Comparison of ENCODE assay signal across 13 cellular contexts in the genomic region with DNA sequence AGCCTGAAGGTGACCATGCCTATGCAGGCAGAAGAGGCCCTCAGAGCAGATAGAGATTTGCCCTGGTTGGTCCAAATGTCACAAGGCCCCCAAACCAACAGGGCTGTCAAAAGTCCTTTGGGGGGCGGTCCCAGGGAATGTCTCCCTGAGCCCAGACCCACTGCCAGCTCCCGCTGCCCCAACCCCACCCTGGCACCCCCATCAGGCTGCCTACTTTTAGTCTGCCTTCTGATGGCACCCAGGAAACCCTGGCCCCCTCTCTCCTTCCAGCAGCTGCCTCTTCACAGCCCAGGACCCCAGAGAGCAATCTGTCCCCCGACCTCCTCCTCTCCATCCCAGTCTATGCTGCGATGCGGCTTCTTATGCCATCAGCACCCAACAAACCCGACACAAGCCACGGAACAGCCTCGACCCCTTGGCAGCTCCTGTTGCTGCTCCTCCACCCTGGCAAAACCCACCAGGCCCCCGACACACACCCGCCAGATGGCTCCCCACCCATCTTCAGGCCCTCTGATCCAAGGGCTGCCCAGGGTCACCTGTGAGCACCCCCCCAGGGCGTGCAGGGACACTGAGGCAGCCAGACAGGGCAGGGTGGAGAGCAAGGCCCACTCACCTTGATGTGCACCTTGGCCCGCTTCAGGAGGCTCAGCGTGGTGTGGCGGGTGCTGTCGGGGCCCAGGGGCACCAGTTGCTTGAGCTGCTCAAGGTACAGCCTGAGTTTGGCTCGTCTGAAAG. TPM values are rescaled to one million over a fixed set of nuclear protein-coding genes. Genes with fewer than 3 reads are reported as not detected.
DNase-seq lines count a peak whose midpoint lies in the region; TF ChIP-seq lines count a peak whose summit lies in the region.
"Had no signal": no experiment of that assay in that cellular context is flagged by ENCODE, and none has a peak within 500 bp of the region (broad histone marks: within the 10 kb centered on the region; RNA-seq: fewer than 3 reads in every experiment).

No MANE protein-coding gene starts in this region.

- no peak for TF ChIP-seq POLR2A in stomach (IDR thresholded peaks at IDR 0.05)

- H3K79me2 ChIP-seq in MM.1S (ENCODE audit: low read length), result no peaks in the 10 kb centered on the region

- H2AFZ ChIP-seq in MM.1S (ENCODE audit: low read length), result no peak overlapping the region

- no peak for TF ChIP-seq CTCF in stomach (IDR thresholded peaks at IDR 0.05)
- TF ChIP-seq CTCF in MM.1S (IDR thresholded peaks at IDR 0.05; ENCODE audit: low read length), result no peak

- no peaks in the 10 kb centered on the region for H3K27me3 Mint-ChIP-seq in activated naive CD4-positive, alpha-beta T cell treated with anti-CD3 and anti-CD28 coated beads, Interleukin-2, amount 50 U/mL, for 24 hours

- no peaks in the 10 kb centered on the region for H3F3A ChIP-seq in MM.1S (ENCODE audit: insufficient read depth, low read length)

- H4K20me1 ChIP-seq in MM.1S (ENCODE audit: insufficient read depth, low read length), result no peaks in the 10 kb centered on the region

- H3K4me1 Mint-ChIP-seq in activated naive CD4-positive, alpha-beta T cell treated with anti-CD3 and anti-CD28 coated beads, Interleukin-2, amount 50 U/mL, for 24 hours, result peaks cover 6% of the 10 kb centered on the region

- no peak overlapping the region for H3K9ac ChIP-seq in MM.1S (ENCODE audit: low read length)

- intact Hi-C loops in stomach (cut with DNase I; ENCODE audit: low total_unique reads), result no loop called here

- no peaks in the 10 kb centered on the region for H3K9me3 Mint-ChIP-seq in activated naive CD4-positive, alpha-beta T cell treated with anti-CD3 and anti-CD28 coated beads, Interleukin-2, amount 50 U/mL, for 24 hours
- H3K9me3 Mint-ChIP-seq: mesothelial cell of epicardium had no signal

- H3K27ac Mint-ChIP-seq in activated naive CD4-positive, alpha-beta T cell treated with anti-CD3 and anti-CD28 coated beads, Interleukin-2, amount 50 U/mL, for 24 hours, result peak overlapping the region; percentile 12
- H3K27ac Mint-ChIP-seq: mesothelial cell of epicardium had no signal

- no peak for TF ChIP-seq EP300 in stomach (IDR thresholded peaks at IDR 0.05)

- H3K4me1 ChIP-seq in stomach (peaks cover 17 to 37% (median 21%) of the 10 kb centered on the region in 4 donors), MM.1S (ENCODE audit: low read length) (no peaks in the 10 kb centered on the region)
- H3K4me1 ChIP-seq: SJSA1 had no signal

- H3K36me3 Mint-ChIP-seq in activated naive CD4-positive, alpha-beta T cell treated with anti-CD3 and anti-CD28 coated beads, Interleukin-2, amount 50 U/mL, for 24 hours, result no peaks in the 10 kb centered on the region

- no peak overlapping the region for H3K4me2 ChIP-seq in MM.1S (ENCODE audit: low read depth, low read length)

- H3K27ac ChIP-seq in stomach, result no peak overlapping the region
- no peak overlapping the region for H3K27ac ChIP-seq in MM.1S (ENCODE audit: low read length)
- H3K27ac ChIP-seq: pancreas, SJSA1 had no signal

- WGBS in stomach, 5 donors, result 93 to 96% (median 94%) methylated on average over 14 to 16 of the region's 16 CpGs

- no peak overlapping the region for H3K4me3 Mint-ChIP-seq in activated naive CD4-positive, alpha-beta T cell treated with anti-CD3 and anti-CD28 coated beads, Interleukin-2, amount 50 U/mL, for 24 hours
- H3K4me3 Mint-ChIP-seq: mesothelial cell of epicardium had no signal

- no peaks in the 10 kb centered on the region for H3K27me3 ChIP-seq in stomach
- no peaks in the 10 kb centered on the region for H3K27me3 ChIP-seq in MM.1S (replicated peaks; ENCODE audit: insufficient read depth, low read length)
- H3K27me3 ChIP-seq: MG63, pancreas, SJSA1 had no signal

- H3K4me3 ChIP-seq in stomach (no peak overlapping the region), MM.1S (ENCODE audit: low read length) (no peak overlapping the region)
- H3K4me3 ChIP-seq: MG63, pancreas, SJSA1 had no signal

- no peaks in the 10 kb centered on the region for H3K9me2 ChIP-seq in MM.1S (replicated peaks; ENCODE audit: insufficient read depth, low read length)

- no peak for DNase-seq in activated naive CD4-positive, alpha-beta T cell treated with Interleukin-2 at 50 U/mL for 16 hours
- DNase-seq in HuH-7.5 (ENCODE audit: low spot score), result peak; percentile 7
- DNase-seq in iPS-NIHi11 (ENCODE audit: low spot score), result peak; percentile 5
- DNase-seq in stomach, result peak; percentile 23
- DNase-seq in nucleus accumbens (lab: John Stamatoyannopoulos, UW), result no peak
- no peak for DNase-seq in MM.1S
- no peak for DNase-seq in inferior parietal cortex (ENCODE audit: extremely low spot score)
- DNase-seq: MG63, NCI-H2107 had no signal

- no peaks in the 10 kb centered on the region for H3K9me3 ChIP-seq in stomach
- H3K9me3 ChIP-seq in MM.1S (replicated peaks; ENCODE audit: insufficient read depth, low read length), result no peaks in the 10 kb centered on the region
- H3K9me3 ChIP-seq: MG63, pancreas, SJSA1 had no signal

- H3K36me3 ChIP-seq in stomach, result peaks cover 54 to 89% (median 83%) of the 10 kb centered on the region in 4 donors
- H3K36me3 ChIP-seq in MM.1S (replicated peaks; ENCODE audit: insufficient read depth, low read length), result no peaks in the 10 kb centered on the region
- H3K36me3 ChIP-seq: MG63, SJSA1 had no signal

RNA-seq across cellular contexts. Expression of gene MXD4, which starts 9.9 kb away (rescaled TPM):
- 100 to 1,000 TPM in 1 of 5 donors, 10 to 100 TPM in 4; 22.8 to 114 (median 48.7) TPM for total RNA-seq in stomach
- 10 to 100 TPM; 19.1 to 49.4 (median 30.1) TPM for polyA plus RNA-seq in stomach

RNA-seq across cellular contexts. Expression of gene HAUS3, which starts 10.0 kb away (rescaled TPM):
- total RNA-seq in stomach, result 10 to 100 TPM in 4 of 5 donors, 1 to 10 TPM in 1; 7.6 to 37.4 (median 17.5) TPM
- polyA plus RNA-seq in stomach, result 1 to 10 TPM; 5.5 to 7.4 (median 6.8) TPM

RNA-seq across cellular contexts. Expression of gene POLN, which starts 10.0 kb away (rescaled TPM):
- total RNA-seq in stomach, result 1 to 10 TPM in 2 of 5 donors, under 1 TPM in 1, not detected in 2; 0.29 to 5.1 (median 1.4) TPM
- 1 to 10 TPM in 2 of 3 donors, under 1 TPM in 1; 0.90 to 1.7 (median 1.3) TPM for polyA plus RNA-seq in stomach

Comparison
In these comparisons a context has a peak if more than half of its experiments do, and no peak if none do; other contexts are left out.
1. DNase-seq: peak in HuH-7.5 (single experiment), iPS-NIHi11 (single experiment) and stomach (single experiment); none in activated naive CD4-positive, alpha-beta T cell treated with Interleukin-2 at 50 U/mL for 16 hours (single experiment), nucleus accumbens (0 of 56), MM.1S (single experiment) and inferior parietal cortex (single experiment).